In the genomic region with DNA sequence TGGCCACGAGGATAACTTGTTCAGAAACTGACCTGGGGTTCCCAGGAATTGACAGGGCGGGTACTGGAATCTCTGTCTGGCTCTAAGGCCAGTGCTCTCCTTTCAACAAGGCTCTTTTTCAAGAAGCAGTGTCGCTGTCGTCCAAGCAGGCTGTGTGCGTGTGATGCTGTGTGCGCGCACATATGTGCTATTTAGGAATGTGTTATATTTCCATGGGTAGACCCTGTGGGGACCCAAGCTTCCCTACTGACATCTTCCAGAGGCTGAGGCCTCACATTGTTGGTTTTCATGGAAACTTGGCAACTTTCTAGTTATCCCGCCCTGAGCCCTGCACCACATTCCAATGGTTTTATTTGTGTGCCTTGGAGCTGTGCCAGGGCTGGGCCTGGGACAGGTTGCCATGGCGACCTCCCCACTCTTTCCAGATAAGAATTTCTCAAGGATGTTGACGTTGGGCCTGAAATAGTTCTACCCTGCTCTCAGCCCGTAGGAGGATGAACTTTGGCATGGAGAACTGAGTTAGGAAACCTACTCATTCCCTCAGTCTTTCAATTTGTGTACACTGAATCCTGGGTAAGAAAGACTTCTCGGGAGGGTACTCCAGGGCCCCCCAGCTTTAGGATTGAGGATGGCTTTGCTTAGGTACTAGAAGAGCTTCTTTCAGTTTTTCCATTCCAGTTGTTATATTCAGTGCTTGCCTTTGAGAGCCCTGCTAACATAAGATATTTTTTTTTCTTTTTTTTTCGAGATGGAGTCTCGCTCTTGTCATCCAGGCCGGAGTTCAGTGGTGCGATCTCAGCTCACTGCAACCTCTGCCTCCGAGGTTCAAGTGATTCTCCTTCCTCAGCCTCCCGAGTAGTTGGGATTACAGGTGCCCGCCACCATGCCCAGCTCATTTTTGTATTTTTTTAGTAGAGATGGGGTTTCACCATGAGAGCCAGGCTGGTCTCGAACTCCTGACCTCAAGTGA, we compare ENCODE assay signal across 9 cellular contexts. TPM values are rescaled to one million over a fixed set of nuclear protein-coding genes. Genes with fewer than 3 reads are reported as not detected.
DNase-seq lines count a peak whose midpoint lies in the region; ATAC-seq and TF ChIP-seq lines count a peak whose summit lies in the region.
"Had no signal": no experiment of that assay in that cellular context is flagged by ENCODE, and none has a peak within 500 bp of the region (broad histone marks: within the 10 kb centered on the region; RNA-seq: fewer than 3 reads in every experiment).

No MANE protein-coding gene starts in this region.

- H2BK12ac ChIP-seq in neuronal stem cell (ENCODE audit: low read length): no peak overlapping the region

- no peak overlapping the region for H4K91ac ChIP-seq in neuronal stem cell (ENCODE audit: low read depth, low read length, poor library complexity)

- 0 out of 2 replicates have a peak, but pooled peaks cover 4% of the 10 kb centered on the region for H3K9me2 ChIP-seq in GM23338 (ENCODE audit: insufficient read depth)

- peak; percentile 81 for ATAC-seq in GM23338
- ATAC-seq in GM21390 (IDR thresholded peaks at IDR 0.05; ENCODE audit: unreplicated experiment): no peak
- ATAC-seq in HG02623 (IDR thresholded peaks at IDR 0.05; ENCODE audit: unreplicated experiment): no peak
- no peak for ATAC-seq in GM18909 (IDR thresholded peaks at IDR 0.05; ENCODE audit: poor library complexity, unreplicated experiment)

- peak overlapping the region; percentile 0 for H3K18ac ChIP-seq in neuronal stem cell (ENCODE audit: low read length)

- H3K27ac ChIP-seq in GM23338 (ENCODE audit: low read depth): no peak overlapping the region
- H3K27ac ChIP-seq in neuronal stem cell (replicated peaks; ENCODE audit: low read length): peak overlapping the region; percentile 29

- H2AK5ac ChIP-seq in neuronal stem cell (ENCODE audit: low read depth, low read length): no peak overlapping the region

- H3K4ac ChIP-seq in neuronal stem cell (ENCODE audit: low read length): no peak overlapping the region

- no peak overlapping the region for H2BK120ac ChIP-seq in neuronal stem cell (ENCODE audit: low read depth, low read length)

- peaks cover 21% of the 10 kb centered on the region for H3K4me1 Mint-ChIP-seq in GM23338
- H3K4me1 Mint-ChIP-seq: IgD-negative memory B cell had no signal

- H3K4me1 ChIP-seq in GM23338 (ENCODE audit: insufficient read depth) (peaks cover 16% of the 10 kb centered on the region; the same call in 1 of the 2 replicates), neuronal stem cell (ENCODE audit: control insufficient read depth in 2 of 2, insufficient read depth in 1 of 2, low read depth in 1 of 2, low read length in 2 of 2) (peaks cover 7 to 16% of the 10 kb centered on the region in 2 donors)

- no peaks in the 10 kb centered on the region for H3K9me3 Mint-ChIP-seq in GM23338
- H3K9me3 Mint-ChIP-seq: IgD-negative memory B cell had no signal

- DNase-seq in GM23338 (ENCODE audit: low spot score): peak; percentile 74
- DNase-seq in SW480 (ENCODE audit: low spot score): peak; percentile 85
- DNase-seq in fibroblast of villous mesenchyme (ENCODE audit: low read depth): peak; percentile 100
- DNase-seq in neuronal stem cell (ENCODE audit: low spot score): peak; percentile 21
- no peak for DNase-seq in NCI-H128 (lab: John Stamatoyannopoulos, UW; ENCODE audit: unreplicated experiment)

- H3K4me2 ChIP-seq in GM23338: no peak overlapping the region
- peak overlapping the region; percentile 11 for H3K4me2 ChIP-seq in neuronal stem cell (ENCODE audit: insufficient read depth, low read length, poor library complexity, severe bottlenecking)

- no peaks in the 10 kb centered on the region for H4K20me1 ChIP-seq in GM23338 (replicated peaks; ENCODE audit: insufficient read depth)

- H3K27me3 ChIP-seq in GM23338 (ENCODE audit: insufficient read depth) (no peaks in the 10 kb centered on the region), neuronal stem cell (ENCODE audit: control insufficient read depth in 3 of 3, insufficient read depth in 3 of 3, low read depth in 1 of 3, low read length in 3 of 3) (peaks cover 0 to 2% (median 0%) of the 10 kb centered on the region in 3 experiments)

- H2AFZ ChIP-seq in GM23338: peak overlapping the region; percentile 6; the same call in 1 of the 2 replicates
- peak overlapping the region; percentile 53 for H2AFZ ChIP-seq in neuronal stem cell (ENCODE audit: low read length)

- TF ChIP-seq CTCF in GM23338 (conservative IDR thresholded peaks at IDR 0.05; ENCODE audit: low read depth in 2 of 2) (no peak), fibroblast of villous mesenchyme (IDR thresholded peaks at IDR 0.05; ENCODE audit: insufficient read depth, low read depth, low read length) (no peak)

- H3K79me1 ChIP-seq in neuronal stem cell (ENCODE audit: low read depth, low read length): no peaks in the 10 kb centered on the region

- H3K27me3 Mint-ChIP-seq in GM23338 (ENCODE audit: insufficient read depth, low read depth, poor library complexity): peaks cover 10% of the 10 kb centered on the region

- H3K36me3 ChIP-seq in GM23338 (ENCODE audit: insufficient read depth) (no peaks in the 10 kb centered on the region), neuronal stem cell (replicated peaks in 1 of 2; ENCODE audit: control insufficient read depth in 2 of 2, insufficient read depth in 2 of 2, low read length in 2 of 2) (no peaks in the 10 kb centered on the region)

- H2BK15ac ChIP-seq in neuronal stem cell (ENCODE audit: low read length): no peak overlapping the region

- no peaks in the 10 kb centered on the region for H3K36me3 Mint-ChIP-seq in GM23338 (ENCODE audit: low read depth)
- H3K36me3 Mint-ChIP-seq: IgD-negative memory B cell had no signal

- no peaks in the 10 kb centered on the region for H3K79me2 ChIP-seq in GM23338 (replicated peaks; ENCODE audit: insufficient read depth)

- no peaks in the 10 kb centered on the region for H3F3A ChIP-seq in GM23338 (replicated peaks; ENCODE audit: low read depth)

- H4K8ac ChIP-seq in neuronal stem cell (ENCODE audit: low read depth, low read length): no peak overlapping the region

- no peak overlapping the region for H3K23ac ChIP-seq in neuronal stem cell (ENCODE audit: low read depth, low read length, poor library complexity)

- no CpG with 5 or more reads among the region's 20 CpGs for WGBS in neuronal stem cell (ENCODE audit: extremely low coverage in 2 of 2, insufficient read length in 2 of 2, insufficient replicate concordance in 1 of 2), 2 donors

- no peak overlapping the region for H3K14ac ChIP-seq in neuronal stem cell (ENCODE audit: low read length)

- H3K9ac ChIP-seq in neuronal stem cell (ENCODE audit: low read depth, low read length, poor library complexity): no peak overlapping the region

- no peak overlapping the region for H3K4me3 Mint-ChIP-seq in GM23338
- H3K4me3 Mint-ChIP-seq: IgD-negative memory B cell had no signal

- H2BK5ac ChIP-seq in neuronal stem cell (ENCODE audit: low read length): no peak overlapping the region

- H3K27ac Mint-ChIP-seq in GM23338: no peak overlapping the region

- H3K9me3 ChIP-seq in neuronal stem cell (replicated peaks in 1 of 2; ENCODE audit: control insufficient read depth in 2 of 2, insufficient read depth in 1 of 2, low read depth in 1 of 2, low read length in 2 of 2): no peaks in the 10 kb centered on the region

- H3K4me3 ChIP-seq in GM23338: no peak overlapping the region
- peak overlapping the region; percentile 26 for H3K4me3 ChIP-seq in fibroblast of villous mesenchyme (ENCODE audit: low read depth, low read length)
- no peak overlapping the region for H3K4me3 ChIP-seq in neuronal stem cell (ENCODE audit: low read length in 2 of 2)

TF ChIP-seq in GM23338, 12 proteins besides CTCF, POLR2A, EP300 and RAD21 (continues in another document):
- TF ChIP-seq, protein P1, sequence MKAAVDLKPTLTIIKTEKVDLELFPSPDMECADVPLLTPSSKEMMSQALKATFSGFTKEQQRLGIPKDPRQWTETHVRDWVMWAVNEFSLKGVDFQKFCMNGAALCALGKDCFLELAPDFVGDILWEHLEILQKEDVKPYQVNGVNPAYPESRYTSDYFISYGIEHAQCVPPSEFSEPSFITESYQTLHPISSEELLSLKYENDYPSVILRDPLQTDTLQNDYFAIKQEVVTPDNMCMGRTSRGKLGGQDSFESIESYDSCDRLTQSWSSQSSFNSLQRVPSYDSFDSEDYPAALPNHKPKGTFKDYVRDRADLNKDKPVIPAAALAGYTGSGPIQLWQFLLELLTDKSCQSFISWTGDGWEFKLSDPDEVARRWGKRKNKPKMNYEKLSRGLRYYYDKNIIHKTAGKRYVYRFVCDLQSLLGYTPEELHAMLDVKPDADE (IDR thresholded peaks at IDR 0.05): no peak
- TF ChIP-seq NANOG (IDR thresholded peaks at IDR 0.05; ENCODE audit: borderline replicate concordance) (no peak), STAT1 (IDR thresholded peaks at IDR 0.05; ENCODE audit: unreplicated experiment) (no peak), EZH2 (IDR thresholded peaks at IDR 0.05; ENCODE audit: low read depth, unreplicated experiment) (no peak)

RNA-seq across cellular contexts. Expression of a gene that starts 38.8 kb away (rescaled TPM):
- total RNA-seq in GM23338 (2014; rRNA removed; shearing (Covaris generic)): 191 and 196 TPM in 2 replicates
- 242 and 275 TPM in 2 replicates for polyA plus RNA-seq in GM23338 (2016; fragmentation: Nextera tagmentation; extraction: Ambion mirVana)
- total RNA-seq in fibroblast of villous mesenchyme: 83.8 and 117 TPM in 2 replicates
- polyA plus RNA-seq in neuronal stem cell (2013, experiment 1 of 2): 97.6 TPM
- 99.1 TPM for polyA plus RNA-seq in neuronal stem cell (2013, experiment 2 of 2)

RNA-seq across cellular contexts. Expression of a gene that starts 59.3 kb away (rescaled TPM):
- 144 and 157 TPM in 2 replicates for total RNA-seq in GM23338 (2014; rRNA removed; shearing (Covaris generic))
- 218 and 237 TPM in 2 replicates for polyA plus RNA-seq in GM23338 (2016; fragmentation: Nextera tagmentation; extraction: Ambion mirVana)
- 60.9 and 108 TPM in 2 replicates for total RNA-seq in fibroblast of villous mesenchyme
- polyA plus RNA-seq in neuronal stem cell (2013, experiment 1 of 2): 227 TPM
- 230 TPM for polyA plus RNA-seq in neuronal stem cell (2013, experiment 2 of 2)
